ENCODE assay signal across 1 cellular context in the genomic region with DNA sequence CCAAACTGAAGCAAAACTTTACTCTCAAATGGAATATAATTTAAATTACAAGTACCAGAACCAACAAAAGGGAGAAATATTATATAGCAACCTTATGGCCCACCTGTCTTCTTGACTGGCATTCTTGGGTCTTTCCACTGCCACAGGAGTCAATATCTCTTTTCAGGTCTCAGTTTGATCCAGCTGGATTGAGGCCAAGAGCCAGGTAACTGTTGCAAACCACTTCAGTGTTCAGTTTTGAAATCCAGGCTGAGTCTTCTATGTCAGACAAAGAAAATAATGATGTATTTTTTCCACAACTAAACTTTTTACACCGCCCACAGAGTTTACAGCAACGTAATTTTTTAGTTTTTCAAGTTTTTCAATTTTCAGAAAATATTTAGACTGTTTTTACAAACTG.
TF ChIP-seq lines count a peak whose summit lies in the region.

No MANE protein-coding gene starts in this region.

TF ChIP-seq in neural cell, 6 proteins besides CTCF, POLR2A, EP300 and RAD21:
- TF ChIP-seq, protein P1, sequence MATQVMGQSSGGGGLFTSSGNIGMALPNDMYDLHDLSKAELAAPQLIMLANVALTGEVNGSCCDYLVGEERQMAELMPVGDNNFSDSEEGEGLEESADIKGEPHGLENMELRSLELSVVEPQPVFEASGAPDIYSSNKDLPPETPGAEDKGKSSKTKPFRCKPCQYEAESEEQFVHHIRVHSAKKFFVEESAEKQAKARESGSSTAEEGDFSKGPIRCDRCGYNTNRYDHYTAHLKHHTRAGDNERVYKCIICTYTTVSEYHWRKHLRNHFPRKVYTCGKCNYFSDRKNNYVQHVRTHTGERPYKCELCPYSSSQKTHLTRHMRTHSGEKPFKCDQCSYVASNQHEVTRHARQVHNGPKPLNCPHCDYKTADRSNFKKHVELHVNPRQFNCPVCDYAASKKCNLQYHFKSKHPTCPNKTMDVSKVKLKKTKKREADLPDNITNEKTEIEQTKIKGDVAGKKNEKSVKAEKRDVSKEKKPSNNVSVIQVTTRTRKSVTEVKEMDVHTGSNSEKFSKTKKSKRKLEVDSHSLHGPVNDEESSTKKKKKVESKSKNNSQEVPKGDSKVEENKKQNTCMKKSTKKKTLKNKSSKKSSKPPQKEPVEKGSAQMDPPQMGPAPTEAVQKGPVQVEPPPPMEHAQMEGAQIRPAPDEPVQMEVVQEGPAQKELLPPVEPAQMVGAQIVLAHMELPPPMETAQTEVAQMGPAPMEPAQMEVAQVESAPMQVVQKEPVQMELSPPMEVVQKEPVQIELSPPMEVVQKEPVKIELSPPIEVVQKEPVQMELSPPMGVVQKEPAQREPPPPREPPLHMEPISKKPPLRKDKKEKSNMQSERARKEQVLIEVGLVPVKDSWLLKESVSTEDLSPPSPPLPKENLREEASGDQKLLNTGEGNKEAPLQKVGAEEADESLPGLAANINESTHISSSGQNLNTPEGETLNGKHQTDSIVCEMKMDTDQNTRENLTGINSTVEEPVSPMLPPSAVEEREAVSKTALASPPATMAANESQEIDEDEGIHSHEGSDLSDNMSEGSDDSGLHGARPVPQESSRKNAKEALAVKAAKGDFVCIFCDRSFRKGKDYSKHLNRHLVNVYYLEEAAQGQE (IDR thresholded peaks at IDR 0.05; ENCODE audit: borderline replicate concordance), result no peak
- TF ChIP-seq SMC3 (conservative IDR thresholded peaks at IDR 0.05; ENCODE audit: poor library complexity) (no peak), TAF1 (IDR thresholded peaks at IDR 0.05; ENCODE audit: low read depth) (no peak), POLR2AphosphoS5 (IDR thresholded peaks at IDR 0.05) (no peak), MXI1 (conservative IDR thresholded peaks at IDR 0.05; ENCODE audit: poor library complexity, severe bottlenecking) (no peak), EZH2 (IDR thresholded peaks at IDR 0.05; ENCODE audit: borderline replicate concordance, insufficient read depth, low read length, poor library complexity, severe bottlenecking) (no peak)
